Comparison of ENCODE assay signal across 9 cellular contexts in the genomic region with DNA sequence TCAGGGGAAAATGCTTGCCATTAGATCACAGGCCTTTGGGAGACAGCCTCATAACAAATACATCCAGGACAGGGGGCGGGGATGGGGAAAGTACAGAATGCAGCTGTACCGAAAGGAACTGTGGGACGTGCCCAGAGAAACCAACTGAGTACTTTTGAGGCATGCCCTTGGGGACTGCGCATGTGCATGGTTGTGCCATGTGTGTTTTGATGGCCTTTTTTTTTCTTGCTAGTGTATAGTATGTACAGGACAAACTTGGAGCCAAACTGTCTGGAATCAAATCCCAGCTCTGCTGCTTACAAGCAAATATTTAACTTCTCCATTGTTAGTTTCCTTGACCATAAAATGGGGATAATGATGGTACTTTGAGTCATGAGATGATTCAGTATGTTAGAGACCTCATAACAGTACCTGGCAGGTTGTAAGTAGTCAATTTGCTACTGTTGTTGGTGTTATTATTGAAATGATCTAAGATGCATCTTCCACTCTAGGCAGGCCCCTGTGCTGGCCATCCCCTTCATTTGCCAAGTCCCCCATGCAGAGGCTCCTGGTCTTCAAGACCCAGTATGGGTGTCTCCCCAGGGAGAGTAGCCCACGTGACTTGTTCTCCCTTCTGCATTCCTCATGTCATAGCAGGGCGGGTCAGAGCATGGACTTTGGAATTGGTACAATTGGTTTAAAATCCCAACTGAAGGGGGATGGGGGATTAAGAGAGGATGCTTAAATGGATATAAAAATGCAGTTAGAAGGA.
DNase-seq lines count a peak whose midpoint lies in the region; ATAC-seq and TF ChIP-seq lines count a peak whose summit lies in the region.
"Had no signal": no experiment of that assay in that cellular context is flagged by ENCODE, and none has a peak within 500 bp of the region (broad histone marks: within the 10 kb centered on the region; RNA-seq: fewer than 3 reads in every experiment).

No MANE protein-coding gene starts in this region.

- H3K9me3 Mint-ChIP-seq in progenitor cell of endocrine pancreas (ENCODE audit: low read depth), result no peaks in the 10 kb centered on the region

- H3K4me3 ChIP-seq in cardiac fibroblast (replicated peaks in 1 of 2; ENCODE audit: low read depth in 2 of 2, low read length in 2 of 2), result no peak overlapping the region
- H3K4me3 ChIP-seq: skin epidermis had no signal

- ATAC-seq in GM21717 (IDR thresholded peaks at IDR 0.05; ENCODE audit: unreplicated experiment) (no peak), GM18873 (IDR thresholded peaks at IDR 0.05; ENCODE audit: low FRiP score, unreplicated experiment) (no peak)

- H3K27ac Mint-ChIP-seq in progenitor cell of endocrine pancreas, result peak overlapping the region; percentile 15

- TF ChIP-seq CTCF in cardiac fibroblast (IDR thresholded peaks at IDR 0.05; ENCODE audit: low read depth, low read length) (no peak), progenitor cell of endocrine pancreas (IDR thresholded peaks at IDR 0.05; ENCODE audit: unreplicated experiment) (no peak)

- POLR2A ChIA-PET in HEK293T (lab: Yijun Ruan, JAX), result no interaction called here

- DNase-seq in NCI-H748 (lab: John Stamatoyannopoulos, UW; ENCODE audit: unreplicated experiment) (peak; percentile 35), NCI-H748 treated with DMSO at 0.1 percent for 48 hours (lab: John Stamatoyannopoulos, UW) (no peak), LHCN-M2 (ENCODE audit: low read depth) (peak; percentile 79), cardiac fibroblast (ENCODE audit: low read depth in 2 of 2) (peak; percentile 37 to 91), progenitor cell of endocrine pancreas (ENCODE audit: low spot score, unreplicated experiment) (no peak), HEK293T (ENCODE audit: extremely low spot score) (no peak)

- CTCF ChIA-PET in HEK293T (lab: Yijun Ruan, JAX), result no interaction called here

- peaks cover 34% of the 10 kb centered on the region for H3K4me1 Mint-ChIP-seq in progenitor cell of endocrine pancreas (ENCODE audit: low read depth)

- H3K4me3 Mint-ChIP-seq in progenitor cell of endocrine pancreas (ENCODE audit: low read depth), result no peak overlapping the region

- H3K27me3 Mint-ChIP-seq in progenitor cell of endocrine pancreas, result no peaks in the 10 kb centered on the region

- H3K36me3 Mint-ChIP-seq in progenitor cell of endocrine pancreas (ENCODE audit: insufficient read depth), result peaks cover 14% of the 10 kb centered on the region

TF ChIP-seq in HEK293T, 16 proteins besides CTCF, POLR2A, EP300 and RAD21:
- TF ChIP-seq BHLHE40 (IDR thresholded peaks at IDR 0.05; ENCODE audit: borderline replicate concordance), result no peak
- TF ChIP-seq HDGF (IDR thresholded peaks at IDR 0.05; ENCODE audit: borderline replicate concordance), result no peak
- TF ChIP-seq LEF1 (IDR thresholded peaks at IDR 0.05; ENCODE audit: borderline replicate concordance), result no peak
- no peak for TF ChIP-seq FOXA1 (IDR thresholded peaks at IDR 0.05)
- no peak for TF ChIP-seq SP1 (IDR thresholded peaks at IDR 0.05)
- TF ChIP-seq ZNF384 (IDR thresholded peaks at IDR 0.05), result no peak
- no peak for TF ChIP-seq L3MBTL2 (conservative IDR thresholded peaks at IDR 0.05)
- TF ChIP-seq FOXM1 (IDR thresholded peaks at IDR 0.05; ENCODE audit: borderline replicate concordance), result no peak
- TF ChIP-seq TARDBP (IDR thresholded peaks at IDR 0.05), result no peak
- TF ChIP-seq SUZ12 (IDR thresholded peaks at IDR 0.05), result no peak
- TF ChIP-seq CTBP1 (IDR thresholded peaks at IDR 0.05; ENCODE audit: borderline replicate concordance), result no peak
- no peak for TF ChIP-seq ELF4 (IDR thresholded peaks at IDR 0.05)
- TF ChIP-seq ARNT (IDR thresholded peaks at IDR 0.05), result no peak
- TF ChIP-seq PKNOX1 (IDR thresholded peaks at IDR 0.05), result no peak

Comparison
In these comparisons a context has a peak if more than half of its experiments do, and no peak if none do; other contexts are left out.
1. DNase-seq: peak in NCI-H748 (single experiment), LHCN-M2 (single experiment) and cardiac fibroblast (2 of 2); none in NCI-H748 treated with DMSO at 0.1 percent for 48 hours (single experiment), progenitor cell of endocrine pancreas (single experiment) and HEK293T (single experiment).